In the genomic region with DNA sequence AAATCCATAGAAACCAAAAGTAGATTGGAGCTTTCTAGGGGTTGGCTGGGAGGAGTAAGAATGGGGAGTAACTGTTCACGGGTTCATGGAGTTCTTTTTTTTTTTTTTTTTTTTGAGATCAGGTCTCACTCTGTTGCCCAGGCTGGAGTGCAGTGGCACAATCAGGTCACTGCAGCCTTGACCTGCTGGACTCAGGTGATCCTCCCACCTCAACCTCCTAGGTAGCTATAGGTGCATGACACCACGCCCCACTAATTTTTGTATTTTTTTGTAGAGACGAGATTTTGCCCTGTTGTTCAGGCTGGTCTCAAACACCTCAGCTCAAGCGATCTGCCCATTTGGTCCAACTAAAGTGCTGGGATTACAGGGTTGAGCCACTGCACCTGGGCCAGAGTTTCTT, we compare ENCODE assay signal across 13 cellular contexts. TPM values are rescaled to one million over a fixed set of nuclear protein-coding genes. Genes with fewer than 3 reads are reported as not detected.
DNase-seq lines count a peak whose midpoint lies in the region; ATAC-seq and TF ChIP-seq lines count a peak whose summit lies in the region.
"Had no signal": no experiment of that assay in that cellular context is flagged by ENCODE, and none has a peak within 500 bp of the region (broad histone marks: within the 10 kb centered on the region; RNA-seq: fewer than 3 reads in every experiment).

No MANE protein-coding gene starts in this region.

- intact Hi-C loops in activated CD4-positive, alpha-beta memory T cell treated with anti-CD3 and anti-CD28 coated beads for 36 hours (cut with micrococcal nuclease) = loop anchor here (10.0 kb wide), 1 partner anchor 198 kb away; the partner anchor contains the start of gene TFAP4
- intact Hi-C loops in lower lobe of right lung (cut with DNase I) = no loop called here

- H3K36me3 ChIP-seq in BLaER1 treated with 17β-estradiol and CSF1 and Interleukin-3, amounts not matched to agents 10 nM and 100 nM = peaks cover 20 to 39% (median 26%) of the 10 kb centered on the region in 11 experiments
- H3K36me3 ChIP-seq in GM23338 (ENCODE audit: insufficient read depth) (peaks cover 16% of the 10 kb centered on the region; the same call in 1 of the 2 replicates), lower lobe of right lung (peaks cover 18% of the 10 kb centered on the region)

- CTCF ChIA-PET in activated CD4-positive, alpha-beta memory T cell treated with anti-CD3 and anti-CD28 coated beads for 36 hours (lab: Charles Lee) = interaction anchor here (0.6 to 1.0 kb wide), 3 partner anchors 70 to 189 kb away, joined by 3 read pairs; no protein-coding TSS in a partner anchor

- H3F3A ChIP-seq in GM23338 (replicated peaks; ENCODE audit: low read depth) = peaks cover 15% of the 10 kb centered on the region

- H4K20me1 ChIP-seq in BLaER1 treated with 17β-estradiol and CSF1 and Interleukin-3, amounts not matched to agents 10 nM and 100 nM = peaks cover 0 to 15% (median 5%) of the 10 kb centered on the region in 11 experiments; a peak in 7 of 22 replicates
- no peaks in the 10 kb centered on the region for H4K20me1 ChIP-seq in GM23338 (replicated peaks; ENCODE audit: insufficient read depth)

- peak overlapping the region in 4 of 10 experiments; percentile 29 to 87 (median 77); a peak in 7 of 20 replicates for H3K4me3 ChIP-seq in BLaER1 treated with 17β-estradiol and CSF1 and Interleukin-3, amounts not matched to agents 10 nM and 100 nM
- peak overlapping the region; percentile 93; the same call in 1 of the 2 replicates for H3K4me3 ChIP-seq in GM23338
- no peak overlapping the region for H3K4me3 ChIP-seq in lower lobe of right lung
- H3K4me3 ChIP-seq: sigmoid colon had no signal

- peaks cover 20% of the 10 kb centered on the region for H3K27me3 Mint-ChIP-seq in GM23338 (ENCODE audit: insufficient read depth, low read depth, poor library complexity)
- H3K27me3 Mint-ChIP-seq in activated CD4-positive, alpha-beta memory T cell treated with anti-CD3 and anti-CD28 coated beads for 36 hours = no peaks in the 10 kb centered on the region

- peaks cover 38% of the 10 kb centered on the region for H3K36me3 Mint-ChIP-seq in GM23338 (ENCODE audit: low read depth)
- peaks cover 4% of the 10 kb centered on the region for H3K36me3 Mint-ChIP-seq in activated CD4-positive, alpha-beta memory T cell treated with anti-CD3 and anti-CD28 coated beads for 36 hours

- no peak overlapping the region for H3K27ac Mint-ChIP-seq in GM23338
- peak overlapping the region; percentile 46 for H3K27ac Mint-ChIP-seq in activated CD4-positive, alpha-beta memory T cell treated with anti-CD3 and anti-CD28 coated beads for 36 hours

- H3K4me3 Mint-ChIP-seq in GM23338 = peak overlapping the region; percentile 81
- H3K4me3 Mint-ChIP-seq in activated CD4-positive, alpha-beta memory T cell treated with anti-CD3 and anti-CD28 coated beads for 36 hours = no peak overlapping the region

- peaks cover 18% of the 10 kb centered on the region for H3K9me3 Mint-ChIP-seq in GM23338
- H3K9me3 Mint-ChIP-seq in activated CD4-positive, alpha-beta memory T cell treated with anti-CD3 and anti-CD28 coated beads for 36 hours = no peaks in the 10 kb centered on the region

- no peak overlapping the region for H2AFZ ChIP-seq in GM23338

- peaks cover 37 to 50% (median 43%) of the 10 kb centered on the region in 10 experiments for H3K4me1 ChIP-seq in BLaER1 treated with 17β-estradiol and CSF1 and Interleukin-3, amounts not matched to agents 10 nM and 100 nM
- H3K4me1 ChIP-seq in GM23338 (ENCODE audit: insufficient read depth) (peaks cover 6% of the 10 kb centered on the region), lower lobe of right lung (peaks cover 35% of the 10 kb centered on the region)

- no peak overlapping the region for H3K27ac ChIP-seq in BLaER1 treated with 17β-estradiol and CSF1 and Interleukin-3, amounts not matched to agents 10 nM and 100 nM
- H3K27ac ChIP-seq in GM23338 (ENCODE audit: low read depth) (no peak overlapping the region), lower lobe of right lung (no peak overlapping the region)

- TF ChIP-seq CTCF in GM23338 (conservative IDR thresholded peaks at IDR 0.05; ENCODE audit: low read depth in 2 of 2) = no peak
- no peak for TF ChIP-seq CTCF in lower lobe of right lung (IDR thresholded peaks at IDR 0.05)

- no peak for ATAC-seq in GM23338
- ATAC-seq in lower lobe of right lung = no peak
- ATAC-seq in GM18519 (IDR thresholded peaks at IDR 0.05; ENCODE audit: low FRiP score, unreplicated experiment) = no peak
- no peak for ATAC-seq in HG03432 (IDR thresholded peaks at IDR 0.05; ENCODE audit: unreplicated experiment)
- ATAC-seq: Panc1 had no signal

- H3K9me2 ChIP-seq in GM23338 (ENCODE audit: insufficient read depth) = no peaks in the 10 kb centered on the region

- peak overlapping the region in 1 of 11 experiments; percentile 6; a peak in 1 of 22 replicates for H3K9ac ChIP-seq in BLaER1 treated with 17β-estradiol and CSF1 and Interleukin-3, amounts not matched to agents 10 nM and 100 nM

- no peaks in the 10 kb centered on the region for H3K27me3 ChIP-seq in BLaER1 treated with 17β-estradiol and CSF1 and Interleukin-3, amounts not matched to agents 10 nM and 100 nM
- peaks cover 13% of the 10 kb centered on the region for H3K27me3 ChIP-seq in GM23338 (ENCODE audit: insufficient read depth)
- H3K27me3 ChIP-seq in lower lobe of right lung (ENCODE audit: low read depth) = no peaks in the 10 kb centered on the region
- H3K27me3 ChIP-seq: sigmoid colon had no signal

- H3K4me2 ChIP-seq in BLaER1 treated with 17β-estradiol and CSF1 and Interleukin-3, amounts not matched to agents 10 nM and 100 nM = peak overlapping the region; percentile 80 to 98 (median 95)
- H3K4me2 ChIP-seq in GM23338 = peak overlapping the region; percentile 94; the same call in 1 of the 2 replicates

- H3K79me2 ChIP-seq in GM23338 (replicated peaks; ENCODE audit: insufficient read depth) = peaks cover 22% of the 10 kb centered on the region

- no peak for DNase-seq in GM23338 (ENCODE audit: low spot score)
- no peak for DNase-seq in activated CD4-positive, alpha-beta memory T cell treated with anti-CD3 and anti-CD28 coated beads for 36 hours
- DNase-seq in left kidney (ENCODE audit: low read depth, low spot score) = peak; percentile 23
- no peak for DNase-seq in lower lobe of right lung
- no peak for DNase-seq in ureter (ENCODE audit: low spot score)
- DNase-seq: H7, kidney glomerular epithelial cell, NCI-H1105, sigmoid colon had no signal

- peaks cover 0 to 10% (median 0%) of the 10 kb centered on the region in 11 experiments; a peak in 3 of 22 replicates for H3K9me3 ChIP-seq in BLaER1 treated with 17β-estradiol and CSF1 and Interleukin-3, amounts not matched to agents 10 nM and 100 nM (replicated peaks in 1 of 11)
- H3K9me3 ChIP-seq in lower lobe of right lung = no peaks in the 10 kb centered on the region
- H3K9me3 ChIP-seq: sigmoid colon had no signal

- peaks cover 9% of the 10 kb centered on the region for H3K4me1 Mint-ChIP-seq in GM23338
- peaks cover 30% of the 10 kb centered on the region for H3K4me1 Mint-ChIP-seq in activated CD4-positive, alpha-beta memory T cell treated with anti-CD3 and anti-CD28 coated beads for 36 hours (ENCODE audit: low read depth)

- POLR2A ChIA-PET in activated CD4-positive, alpha-beta memory T cell treated with anti-CD3 and anti-CD28 coated beads for 36 hours (lab: Charles Lee) = interaction anchor here (1.2 to 2.0 kb wide), 2 partner anchors 11 to 12 kb away, joined by 4 read pairs; no protein-coding TSS in a partner anchor

TF ChIP-seq in GM23338, 12 proteins besides CTCF, POLR2A, EP300 and RAD21 (continues in another document):
- no peak for TF ChIP-seq STAT1 (IDR thresholded peaks at IDR 0.05; ENCODE audit: unreplicated experiment)

RNA-seq across cellular contexts. Expression of gene NMRAL1, which starts 1.5 kb away (rescaled TPM):
- 51.8 and 61.7 TPM in 2 replicates for total RNA-seq in GM23338 (2014; rRNA removed; shearing (Covaris generic))
- 50.4 and 50.7 TPM in 2 replicates for polyA plus RNA-seq in GM23338 (2016; fragmentation: Nextera tagmentation; extraction: Ambion mirVana)
- 10 to 100 TPM; 50.5 to 55.0 TPM for total RNA-seq in activated CD4-positive, alpha-beta memory T cell treated with anti-CD3 and anti-CD28 coated beads for 36 hours
- total RNA-seq in lower lobe of right lung (43.5 TPM), ureter (54.5 TPM)

RNA-seq across cellular contexts. Expression of gene HMOX2, which starts 3.3 kb away (rescaled TPM):
- total RNA-seq in GM23338 (2014; rRNA removed; shearing (Covaris generic)) = 30.1 and 33.0 TPM in 2 replicates
- polyA plus RNA-seq in GM23338 (2016; fragmentation: Nextera tagmentation; extraction: Ambion mirVana) = 38.1 and 40.9 TPM in 2 replicates
- 10 to 100 TPM; 69.1 to 76.0 TPM for total RNA-seq in activated CD4-positive, alpha-beta memory T cell treated with anti-CD3 and anti-CD28 coated beads for 36 hours
- total RNA-seq in lower lobe of right lung = 53.8 TPM
- 44.2 TPM for total RNA-seq in ureter

RNA-seq across cellular contexts. Expression of gene DNAJA3, which starts 47.2 kb away (rescaled TPM):
- 75.5 and 75.9 TPM in 2 replicates for total RNA-seq in GM23338 (2014; rRNA removed; shearing (Covaris generic))
- polyA plus RNA-seq in GM23338 (2016; fragmentation: Nextera tagmentation; extraction: Ambion mirVana) = 46.6 and 56.3 TPM in 2 replicates
- 10 to 100 TPM; 74.6 to 75.0 TPM for total RNA-seq in activated CD4-positive, alpha-beta memory T cell treated with anti-CD3 and anti-CD28 coated beads for 36 hours
- 34.6 TPM for total RNA-seq in lower lobe of right lung
- total RNA-seq in ureter = 73.1 TPM

RNA-seq across cellular contexts. Expression of gene CORO7, which starts 56.5 kb away (rescaled TPM):
- total RNA-seq in GM23338 (2014; rRNA removed; shearing (Covaris generic)) = 40.5 and 46.4 TPM in 2 replicates
- 14.2 and 19.1 TPM in 2 replicates for polyA plus RNA-seq in GM23338 (2016; fragmentation: Nextera tagmentation; extraction: Ambion mirVana)
- total RNA-seq in activated CD4-positive, alpha-beta memory T cell treated with anti-CD3 and anti-CD28 coated beads for 36 hours = 100 to 1,000 TPM in 1 of 2 experiments, 10 to 100 TPM in 1; 90.4 to 101 TPM
- total RNA-seq in lower lobe of right lung (58.5 TPM), ureter (43.8 TPM)
